32 cellular contexts compared by ENCODE assay signal in the genomic region with DNA sequence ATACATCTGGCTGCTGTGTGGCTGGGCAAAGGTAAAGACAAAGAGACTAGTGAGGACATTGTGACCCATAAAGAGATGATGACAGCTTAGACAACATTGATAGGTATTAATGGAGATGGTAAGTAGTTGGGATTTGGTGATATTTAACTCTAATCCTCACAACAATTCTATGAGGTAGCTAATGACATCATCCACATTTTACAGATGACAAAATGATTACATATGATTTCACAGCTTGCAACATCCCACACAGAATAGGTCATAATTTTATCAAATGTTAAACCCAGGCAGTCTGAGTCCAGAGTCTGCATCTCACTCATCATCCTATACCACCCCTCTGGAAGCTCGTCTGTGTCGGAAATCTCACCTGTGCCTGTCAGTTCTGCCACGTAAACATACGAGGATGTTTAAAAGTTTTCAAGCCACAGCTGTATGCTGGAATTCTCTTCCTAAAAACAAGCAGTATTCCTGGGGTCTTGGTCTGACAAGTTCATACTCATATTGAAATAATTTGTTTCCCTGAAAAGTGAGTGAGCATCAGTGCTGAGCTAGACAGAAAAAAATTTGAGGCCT.
"Had no signal": no experiment of that assay in that cellular context is flagged by ENCODE, and none has a peak within 500 bp of the region (broad histone marks: within the 10 kb centered on the region; RNA-seq: fewer than 3 reads in every experiment).

No MANE protein-coding gene starts in this region.

- DNase-seq: activated CD4-positive, alpha-beta T cell treated with anti-CD3 and anti-CD28 coated beads for 48 hours; activated CD4-positive, alpha-beta T cell treated with anti-CD3 and anti-CD28 coated beads, Interleukin-2, amount 50 U/mL, for 48 hours; activated CD8-positive, alpha-beta memory T cell treated with anti-CD3 and anti-CD28 coated beads for 24 hours; activated effector memory CD4-positive, alpha-beta T cell treated with anti-CD3 and anti-CD28 coated beads, Interleukin-2, amount 50 U/mL, for 16 hours; activated naive CD4-positive, alpha-beta T cell treated with anti-CD3 and anti-CD28 coated beads for 36 hours; amniotic stem cell; brain microvascular endothelial cell; dorsolateral prefrontal cortex; effector memory CD4-positive, alpha-beta T cell; erythroblast; gastrocnemius medialis; hippocampal formation; immature natural killer cell; midbrain; naive thymus-derived CD4-positive, alpha-beta T cell; nucleus accumbens; pancreas; retina; sigmoid colon; small intestine; stimulated activated CD4-positive, alpha-beta T cell treated with anti-CD3 and anti-CD28 coated beads, Interleukin-4, amount 100 ng/mL, for 24 hours; stimulated activated CD8-positive, alpha-beta memory T cell treated with anti-CD3 and anti-CD28 coated beads, Interleukin-4, amount 100 ng/mL, for 48 hours; stimulated activated naive CD8-positive, alpha-beta T cell treated with anti-CD3 and anti-CD28 coated beads, Interleukin-15, amount 100 ng/mL, for 72 hours; T-helper 9 cell; WERI-Rb-1 had no signal

- ATAC-seq: activated CD4-positive, CD25-positive, alpha-beta regulatory T cell treated with anti-CD3 and anti-CD28 coated beads, Interleukin-2, amount 50 U/mL, for 24 hours; gastrocnemius medialis; naive thymus-derived CD4-positive, alpha-beta T cell; pancreas; stimulated activated memory B cell treated with anti-CD40 and anti-IgM and Interleukin-4, amounts not matched to agents 10 μg/mL and 1 μg/mL and 100 μg/mL, for 72 hours; stimulated activated naive CD8-positive, alpha-beta T cell treated with anti-CD3 and anti-CD28 coated beads, Interleukin-15, amount 100 ng/mL, for 72 hours had no signal

- H3K27me3 ChIP-seq: brain microvascular endothelial cell, dorsolateral prefrontal cortex, gastrocnemius medialis, pancreas, sigmoid colon, tibial nerve had no signal

- H3K36me3 ChIP-seq: brain microvascular endothelial cell, gastrocnemius medialis, pancreas, prostate gland, sigmoid colon, tibial nerve, WERI-Rb-1 had no signal

- H3K4me3 ChIP-seq: coronary artery, dorsolateral prefrontal cortex, gastrocnemius medialis, pancreas, prostate gland, sigmoid colon, tibial nerve had no signal

- H3K27ac ChIP-seq: brain microvascular endothelial cell, coronary artery, dorsolateral prefrontal cortex, gastrocnemius medialis, pancreas, sigmoid colon, tibial nerve, WERI-Rb-1 had no signal

- H3K9me3 ChIP-seq: gastrocnemius medialis, pancreas, prostate gland, sigmoid colon had no signal

- H3K4me1 ChIP-seq: gastrocnemius medialis, pancreas, prostate gland, sigmoid colon, tibial nerve had no signal

- FAIRE-seq: astrocyte, pancreas, small intestine, TTC549 had no signal
